Comparison of ENCODE assay signal across 1 cellular context in genomic region chr1:181087400-181087901, GRCh38.
TF ChIP-seq lines count a peak whose summit lies in the region.

No MANE protein-coding gene starts in this region.

TF ChIP-seq in K562, 482 proteins besides CTCF, POLR2A, EP300 and RAD21 (continued from another document and continues in another):
- TF ChIP-seq AFF4 (CRISPR knock-in tag; IDR thresholded peaks at IDR 0.05) = 0 out of 2 replicates have a peak, but pooled peaks have one; percentile 52
- peak; percentile 14; the same call in 1 of the 2 replicates for TF ChIP-seq TEAD4 (IDR thresholded peaks at IDR 0.05; ENCODE audit: low read length)
- no peak for TF ChIP-seq TEAD4 (CRISPR knock-in tag; IDR thresholded peaks at IDR 0.05; ENCODE audit: borderline replicate concordance)
- TF ChIP-seq SPI1 (IDR thresholded peaks at IDR 0.05; ENCODE audit: borderline replicate concordance, low read depth, low read length) = peak; percentile 93
- TF ChIP-seq CREBBP (IDR thresholded peaks at IDR 0.05; ENCODE audit: low read depth, low read length) = no peak
- TF ChIP-seq JUNB (CRISPR knock-in tag; conservative IDR thresholded peaks at IDR 0.05) = peak; percentile 73; the same call in 1 of the 2 replicates
- TF ChIP-seq FOXJ2 (tag; IDR thresholded peaks at IDR 0.05) = peak; percentile 63; the same call in 1 of the 2 replicates
- no peak for TF ChIP-seq SMAD1 (IDR thresholded peaks at IDR 0.05; ENCODE audit: low read depth, low read length, partially characterized antibody)
- TF ChIP-seq USF2 (CRISPR knock-in tag; IDR thresholded peaks at IDR 0.05) = no peak
- TF ChIP-seq FOXK1 (CRISPR knock-in tag; IDR thresholded peaks at IDR 0.05; ENCODE audit: borderline replicate concordance) = peak; percentile 25; the same call in 1 of the 2 replicates
- peak; percentile 78 for TF ChIP-seq ZNF175 (CRISPR knock-in tag; IDR thresholded peaks at IDR 0.05; ENCODE audit: low read depth)
- TF ChIP-seq POLR2G (IDR thresholded peaks at IDR 0.05; ENCODE audit: low read depth, low read length) = no peak
- TF ChIP-seq MBD2 (IDR thresholded peaks at IDR 0.05; ENCODE audit: borderline replicate concordance, low read depth) = no peak
- peak; percentile 84 for TF ChIP-seq ZNF592 (IDR thresholded peaks at IDR 0.05)
- TF ChIP-seq ZNF639 (CRISPR knock-in tag; conservative IDR thresholded peaks at IDR 0.05 in 1 of 2, IDR thresholded peaks at IDR 0.05 in 1 of 2) = peak in 1 of 2 experiments; percentile 61; a peak in 1 of 4 replicates
- no peak; a peak in 1 of 3 replicates for TF ChIP-seq CBX3 (IDR thresholded peaks at IDR 0.05; ENCODE audit: borderline replicate concordance in 1 of 2, low read length in 2 of 2)
- peak; percentile 40 to 86; a peak in 2 of 4 replicates for TF ChIP-seq FOXA3 (CRISPR knock-in tag; conservative IDR thresholded peaks at IDR 0.05 in 1 of 2, IDR thresholded peaks at IDR 0.05 in 1 of 2)
- no peak for TF ChIP-seq CHD1 (IDR thresholded peaks at IDR 0.05; ENCODE audit: low read length)
- TF ChIP-seq MTA1 (IDR thresholded peaks at IDR 0.05; ENCODE audit: borderline replicate concordance) = peak; percentile 73; the same call in 1 of the 2 replicates
- no peak; the same call in 1 of the 2 replicates for TF ChIP-seq L3MBTL2 (IDR thresholded peaks at IDR 0.05)
- 0 out of 2 replicates have a peak, but pooled peaks have one; percentile 11 for TF ChIP-seq ETV1 (tag; conservative IDR thresholded peaks at IDR 0.05; ENCODE audit: low read depth)
- peak; percentile 49; the same call in 1 of the 2 replicates for TF ChIP-seq SOX6 (IDR thresholded peaks at IDR 0.05)
- TF ChIP-seq ELF2 (CRISPR knock-in tag; IDR thresholded peaks at IDR 0.05) = peak; percentile 67; the same call in 1 of the 2 replicates
- TF ChIP-seq NR4A1 (CRISPR knock-in tag; IDR thresholded peaks at IDR 0.05) = no peak
- peak; percentile 61 for TF ChIP-seq NR4A1 (tag; IDR thresholded peaks at IDR 0.05)
- 0 out of 2 replicates have a peak, but pooled peaks have one; percentile 17 for TF ChIP-seq OTX1 (CRISPR knock-in tag; IDR thresholded peaks at IDR 0.05)
- TF ChIP-seq TEAD1 (CRISPR knock-in tag; IDR thresholded peaks at IDR 0.05) = peak in 1 of 2 experiments; percentile 37; a peak in 1 of 4 replicates
- TF ChIP-seq SIRT6 (IDR thresholded peaks at IDR 0.05; ENCODE audit: low read depth, low read length) = no peak
- peak; percentile 58; the same call in 1 of the 2 replicates for TF ChIP-seq LEF1 (IDR thresholded peaks at IDR 0.05)
- no peak for TF ChIP-seq SIN3B (IDR thresholded peaks at IDR 0.05; ENCODE audit: low read depth)
- TF ChIP-seq MNT (conservative IDR thresholded peaks at IDR 0.05) = no peak
- peak; percentile 42; the same call in 1 of the 2 replicates for TF ChIP-seq SMARCC2 (IDR thresholded peaks at IDR 0.05; ENCODE audit: low read depth)
- TF ChIP-seq UBTF (IDR thresholded peaks at IDR 0.05; ENCODE audit: borderline replicate concordance in 1 of 2, low read depth in 2 of 2, low read length in 2 of 2) = 0 out of 4 replicates have a peak, but pooled peaks of 1 of the 2 experiments have one; percentile 59
- no peak for TF ChIP-seq ARID4B (CRISPR knock-in tag; IDR thresholded peaks at IDR 0.05)
- TF ChIP-seq TBL1XR1 (IDR thresholded peaks at IDR 0.05; ENCODE audit: low read length in 2 of 2) = no peak
- TF ChIP-seq DEAF1 (CRISPR knock-in tag; IDR thresholded peaks at IDR 0.05) = peak; percentile 42
- TF ChIP-seq MCM7 (IDR thresholded peaks at IDR 0.05) = no peak
- TF ChIP-seq FOSL1 (tag; conservative IDR thresholded peaks at IDR 0.05) = 0 out of 2 replicates have a peak, but pooled peaks have one; percentile 39
